Comparison of ENCODE assay signal across 1 cellular context in the genomic region with DNA sequence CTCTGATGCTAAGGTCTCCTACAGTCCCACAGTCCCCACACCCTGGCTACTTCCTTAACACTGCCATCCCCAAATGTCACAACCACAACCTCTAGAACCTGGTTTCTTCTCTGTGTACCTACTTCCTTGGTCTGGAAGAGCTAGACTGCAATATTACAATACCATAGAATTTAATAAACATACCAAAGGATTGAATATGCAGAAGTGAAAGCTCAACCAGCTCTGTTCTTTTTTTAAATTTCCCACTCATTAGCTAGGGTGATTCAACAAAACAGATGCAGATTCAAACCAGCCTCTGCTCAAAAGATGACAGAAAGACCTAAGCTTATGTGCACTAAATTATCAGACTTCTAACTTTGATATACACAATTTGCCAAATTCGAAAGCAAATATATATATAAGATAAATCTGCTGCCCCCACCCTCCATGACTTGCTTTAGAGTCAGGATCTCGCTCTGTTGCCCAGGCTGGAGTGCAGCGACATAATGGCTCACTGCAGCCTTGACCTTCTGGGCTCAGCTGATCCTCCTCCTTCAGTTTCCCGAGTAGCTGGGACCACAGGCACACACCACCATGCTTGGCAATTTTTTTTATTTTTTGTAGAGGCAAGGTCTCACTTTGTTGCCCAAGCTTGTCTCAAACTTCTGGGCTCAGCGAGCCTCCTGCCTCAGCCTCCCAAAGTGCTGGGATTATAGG.
TF ChIP-seq lines count a peak whose summit lies in the region.

No MANE protein-coding gene starts in this region.

TF ChIP-seq in HepG2, 621 proteins besides CTCF, POLR2A, EP300 and RAD21 (continued from another document):
- TF ChIP-seq, protein P1, sequence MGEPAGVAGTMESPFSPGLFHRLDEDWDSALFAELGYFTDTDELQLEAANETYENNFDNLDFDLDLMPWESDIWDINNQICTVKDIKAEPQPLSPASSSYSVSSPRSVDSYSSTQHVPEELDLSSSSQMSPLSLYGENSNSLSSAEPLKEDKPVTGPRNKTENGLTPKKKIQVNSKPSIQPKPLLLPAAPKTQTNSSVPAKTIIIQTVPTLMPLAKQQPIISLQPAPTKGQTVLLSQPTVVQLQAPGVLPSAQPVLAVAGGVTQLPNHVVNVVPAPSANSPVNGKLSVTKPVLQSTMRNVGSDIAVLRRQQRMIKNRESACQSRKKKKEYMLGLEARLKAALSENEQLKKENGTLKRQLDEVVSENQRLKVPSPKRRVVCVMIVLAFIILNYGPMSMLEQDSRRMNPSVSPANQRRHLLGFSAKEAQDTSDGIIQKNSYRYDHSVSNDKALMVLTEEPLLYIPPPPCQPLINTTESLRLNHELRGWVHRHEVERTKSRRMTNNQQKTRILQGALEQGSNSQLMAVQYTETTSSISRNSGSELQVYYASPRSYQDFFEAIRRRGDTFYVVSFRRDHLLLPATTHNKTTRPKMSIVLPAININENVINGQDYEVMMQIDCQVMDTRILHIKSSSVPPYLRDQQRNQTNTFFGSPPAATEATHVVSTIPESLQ (CRISPR knock-in tag; conservative IDR thresholded peaks at IDR 0.05), result no peak
- no peak for TF ChIP-seq ZNF550 (CRISPR knock-in tag; IDR thresholded peaks at IDR 0.05; ENCODE audit: borderline replicate concordance)
